Comparison of ENCODE assay signal across 15 cellular contexts in genomic region chr3:120894285-120894684, GRCh38. TPM values are rescaled to one million over a fixed set of nuclear protein-coding genes. Genes with fewer than 3 reads are reported as not detected.
DNase-seq lines count a peak whose midpoint lies in the region; ATAC-seq and TF ChIP-seq lines count a peak whose summit lies in the region.
"Had no signal": no experiment of that assay in that cellular context is flagged by ENCODE, and none has a peak within 500 bp of the region (broad histone marks: within the 10 kb centered on the region; RNA-seq: fewer than 3 reads in every experiment).

No MANE protein-coding gene starts in this region.

- H2AFZ ChIP-seq in neuron (ENCODE audit: low read depth, low read length) (peak overlapping the region; percentile 46), osteoblast (ENCODE audit: low read length) (no peak overlapping the region)

- TF ChIP-seq CTCF in AG10803 (conservative IDR thresholded peaks at IDR 0.05; ENCODE audit: low read length) (no peak), osteoblast (IDR thresholded peaks at IDR 0.05; ENCODE audit: extremely low read depth, low read depth, low read length) (no peak)

- H4K20me1 ChIP-seq in osteoblast (ENCODE audit: insufficient read depth, low read length) = no peaks in the 10 kb centered on the region

- ATAC-seq in GM18520 (IDR thresholded peaks at IDR 0.05; ENCODE audit: unreplicated experiment) = no peak
- ATAC-seq: pancreas had no signal

- no peak overlapping the region for H3K27ac ChIP-seq in osteoblast (ENCODE audit: low read depth, low read length)
- H3K27ac ChIP-seq: pancreas, transverse colon had no signal

- H3K27me3 ChIP-seq in neuron (ENCODE audit: insufficient read depth, low read length) = no peaks in the 10 kb centered on the region
- no peaks in the 10 kb centered on the region for H3K27me3 ChIP-seq in osteoblast (ENCODE audit: insufficient read depth, low read length)
- H3K27me3 ChIP-seq: pancreas, transverse colon had no signal

- H3K9me3 ChIP-seq in neuron (ENCODE audit: low read length) (no peaks in the 10 kb centered on the region), osteoblast (ENCODE audit: low read depth, low read length) (no peaks in the 10 kb centered on the region)
- H3K9me3 ChIP-seq: pancreas, transverse colon had no signal

- H3K36me3 ChIP-seq in neuron (ENCODE audit: insufficient read depth, low read length) (no peaks in the 10 kb centered on the region), osteoblast (ENCODE audit: insufficient read depth, low read length) (no peaks in the 10 kb centered on the region)
- H3K36me3 ChIP-seq: pancreas, transverse colon had no signal

- no peak overlapping the region for H3K4me2 ChIP-seq in osteoblast (ENCODE audit: insufficient read depth, low read length)

- no peaks in the 10 kb centered on the region for H3K79me2 ChIP-seq in osteoblast (ENCODE audit: insufficient read depth, low read length)

- peaks cover 2% of the 10 kb centered on the region for H3K4me1 ChIP-seq in neuron (ENCODE audit: insufficient read depth, low read length)
- H3K4me1 ChIP-seq in osteoblast (ENCODE audit: insufficient read depth, low read length) = no peaks in the 10 kb centered on the region
- H3K4me1 ChIP-seq: pancreas had no signal

- H3K4me3 ChIP-seq in AG10803 (ENCODE audit: low read length) = no peak overlapping the region
- H3K4me3 ChIP-seq in neuron (ENCODE audit: low read length) = no peak overlapping the region
- no peak overlapping the region for H3K4me3 ChIP-seq in osteoblast (ENCODE audit: insufficient read depth, low read length)
- H3K4me3 ChIP-seq: pancreas, transverse colon had no signal

- DNase-seq in AG10803 (ENCODE audit: low read depth) (peak; percentile 4), HT1080 (ENCODE audit: low read depth) (peak; percentile 22), astrocyte of the hippocampus (ENCODE audit: low read depth, low spot score) (peak; percentile 23), hypothalamus (lab: John Stamatoyannopoulos, UW) (no peak), osteoblast (ENCODE audit: insufficient read length, low spot score, missing footprints) (no peak), amygdala (lab: John Stamatoyannopoulos, UW) (no peak)
- DNase-seq: activated CD4-positive, CD25-positive, alpha-beta regulatory T cell treated with anti-CD3 and anti-CD28 coated beads, Interleukin-2, amount 50 U/mL, for 72 hours; KG1; mesendoderm; NCI-H2107; pancreas; transverse colon had no signal

RNA-seq across cellular contexts. Expression of gene STXBP5L, which starts 13.7 kb away (rescaled TPM):
- total RNA-seq in HT1080 (2014; rRNA removed; shearing (Covaris generic)) = 0.05 TPM in 1 of 2 replicates, not detected in the other
- 0.08 TPM in 1 of 2 replicates, not detected in the other for polyA plus RNA-seq in HT1080 (2015; cell fraction: cytosol; rRNA removed)
- polyA plus RNA-seq in HT1080 (2015; cell fraction: nucleus; rRNA removed) = 0.22 and 0.24 TPM in 2 replicates
- not detected in 2 replicates for total RNA-seq in osteoblast
- total RNA-seq: fibroblast of lung had no signal
- polyA plus RNA-seq: fibroblast of lung had no signal

Comparison
In these comparisons a context has a peak if more than half of its experiments do, and no peak if none do; other contexts are left out.
1. DNase-seq: peak in AG10803 (single experiment), HT1080 (single experiment) and astrocyte of the hippocampus (single experiment); none in hypothalamus (0 of 51), osteoblast (single experiment) and amygdala (0 of 56).